ENCODE assay signal across 1 cellular context in the genomic region with DNA sequence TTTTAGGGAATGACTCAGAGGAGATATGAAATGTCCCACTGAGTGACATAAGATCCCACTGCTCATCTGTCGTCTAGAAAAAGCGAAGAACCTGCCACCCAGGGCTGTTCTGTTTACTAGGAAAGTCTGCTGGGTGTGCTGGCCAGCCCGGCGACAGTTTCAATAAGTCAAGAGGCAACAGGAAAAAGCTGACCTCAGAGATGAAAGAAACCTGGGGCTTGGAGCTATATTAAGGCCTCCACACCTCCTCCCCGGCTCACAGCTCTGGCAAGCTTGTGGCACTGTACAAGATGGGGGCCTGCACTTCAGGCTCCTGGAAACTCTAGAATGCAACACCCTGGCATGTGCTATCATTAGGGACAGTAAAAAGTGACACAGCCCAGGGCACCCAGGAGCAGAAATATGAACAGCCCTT.
TF ChIP-seq lines count a peak whose summit lies in the region.

No MANE protein-coding gene starts in this region.

TF ChIP-seq in HEK293, 187 proteins besides CTCF, POLR2A, EP300 and RAD21 (continued from another document):
- TF ChIP-seq ZNF19 (tag by site-specific recombination; IDR thresholded peaks at IDR 0.05; ENCODE audit: low read depth): no peak
- TF ChIP-seq, protein P1, sequence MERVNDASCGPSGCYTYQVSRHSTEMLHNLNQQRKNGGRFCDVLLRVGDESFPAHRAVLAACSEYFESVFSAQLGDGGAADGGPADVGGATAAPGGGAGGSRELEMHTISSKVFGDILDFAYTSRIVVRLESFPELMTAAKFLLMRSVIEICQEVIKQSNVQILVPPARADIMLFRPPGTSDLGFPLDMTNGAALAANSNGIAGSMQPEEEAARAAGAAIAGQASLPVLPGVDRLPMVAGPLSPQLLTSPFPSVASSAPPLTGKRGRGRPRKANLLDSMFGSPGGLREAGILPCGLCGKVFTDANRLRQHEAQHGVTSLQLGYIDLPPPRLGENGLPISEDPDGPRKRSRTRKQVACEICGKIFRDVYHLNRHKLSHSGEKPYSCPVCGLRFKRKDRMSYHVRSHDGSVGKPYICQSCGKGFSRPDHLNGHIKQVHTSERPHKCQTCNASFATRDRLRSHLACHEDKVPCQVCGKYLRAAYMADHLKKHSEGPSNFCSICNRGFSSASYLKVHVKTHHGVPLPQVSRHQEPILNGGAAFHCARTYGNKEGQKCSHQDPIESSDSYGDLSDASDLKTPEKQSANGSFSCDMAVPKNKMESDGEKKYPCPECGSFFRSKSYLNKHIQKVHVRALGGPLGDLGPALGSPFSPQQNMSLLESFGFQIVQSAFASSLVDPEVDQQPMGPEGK (tag by site-specific recombination; IDR thresholded peaks at IDR 0.05): peak; percentile 36; the same call in 1 of the 2 replicates
- TF ChIP-seq ZNF529 (tag by site-specific recombination; IDR thresholded peaks at IDR 0.05; ENCODE audit: insufficient replicate concordance): no peak
- TF ChIP-seq GLIS1 (tag by site-specific recombination; IDR thresholded peaks at IDR 0.05): peak; percentile 22; the same call in 1 of the 2 replicates
- TF ChIP-seq, protein P2, sequence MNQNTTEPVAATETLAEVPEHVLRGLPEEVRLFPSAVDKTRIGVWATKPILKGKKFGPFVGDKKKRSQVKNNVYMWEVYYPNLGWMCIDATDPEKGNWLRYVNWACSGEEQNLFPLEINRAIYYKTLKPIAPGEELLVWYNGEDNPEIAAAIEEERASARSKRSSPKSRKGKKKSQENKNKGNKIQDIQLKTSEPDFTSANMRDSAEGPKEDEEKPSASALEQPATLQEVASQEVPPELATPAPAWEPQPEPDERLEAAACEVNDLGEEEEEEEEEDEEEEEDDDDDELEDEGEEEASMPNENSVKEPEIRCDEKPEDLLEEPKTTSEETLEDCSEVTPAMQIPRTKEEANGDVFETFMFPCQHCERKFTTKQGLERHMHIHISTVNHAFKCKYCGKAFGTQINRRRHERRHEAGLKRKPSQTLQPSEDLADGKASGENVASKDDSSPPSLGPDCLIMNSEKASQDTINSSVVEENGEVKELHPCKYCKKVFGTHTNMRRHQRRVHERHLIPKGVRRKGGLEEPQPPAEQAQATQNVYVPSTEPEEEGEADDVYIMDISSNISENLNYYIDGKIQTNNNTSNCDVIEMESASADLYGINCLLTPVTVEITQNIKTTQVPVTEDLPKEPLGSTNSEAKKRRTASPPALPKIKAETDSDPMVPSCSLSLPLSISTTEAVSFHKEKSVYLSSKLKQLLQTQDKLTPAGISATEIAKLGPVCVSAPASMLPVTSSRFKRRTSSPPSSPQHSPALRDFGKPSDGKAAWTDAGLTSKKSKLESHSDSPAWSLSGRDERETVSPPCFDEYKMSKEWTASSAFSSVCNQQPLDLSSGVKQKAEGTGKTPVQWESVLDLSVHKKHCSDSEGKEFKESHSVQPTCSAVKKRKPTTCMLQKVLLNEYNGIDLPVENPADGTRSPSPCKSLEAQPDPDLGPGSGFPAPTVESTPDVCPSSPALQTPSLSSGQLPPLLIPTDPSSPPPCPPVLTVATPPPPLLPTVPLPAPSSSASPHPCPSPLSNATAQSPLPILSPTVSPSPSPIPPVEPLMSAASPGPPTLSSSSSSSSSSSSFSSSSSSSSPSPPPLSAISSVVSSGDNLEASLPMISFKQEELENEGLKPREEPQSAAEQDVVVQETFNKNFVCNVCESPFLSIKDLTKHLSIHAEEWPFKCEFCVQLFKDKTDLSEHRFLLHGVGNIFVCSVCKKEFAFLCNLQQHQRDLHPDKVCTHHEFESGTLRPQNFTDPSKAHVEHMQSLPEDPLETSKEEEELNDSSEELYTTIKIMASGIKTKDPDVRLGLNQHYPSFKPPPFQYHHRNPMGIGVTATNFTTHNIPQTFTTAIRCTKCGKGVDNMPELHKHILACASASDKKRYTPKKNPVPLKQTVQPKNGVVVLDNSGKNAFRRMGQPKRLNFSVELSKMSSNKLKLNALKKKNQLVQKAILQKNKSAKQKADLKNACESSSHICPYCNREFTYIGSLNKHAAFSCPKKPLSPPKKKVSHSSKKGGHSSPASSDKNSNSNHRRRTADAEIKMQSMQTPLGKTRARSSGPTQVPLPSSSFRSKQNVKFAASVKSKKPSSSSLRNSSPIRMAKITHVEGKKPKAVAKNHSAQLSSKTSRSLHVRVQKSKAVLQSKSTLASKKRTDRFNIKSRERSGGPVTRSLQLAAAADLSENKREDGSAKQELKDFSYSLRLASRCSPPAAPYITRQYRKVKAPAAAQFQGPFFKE (tag by site-specific recombination; IDR thresholded peaks at IDR 0.05; ENCODE audit: borderline replicate concordance): no peak
- TF ChIP-seq ZNF768 (tag by site-specific recombination; IDR thresholded peaks at IDR 0.05): no peak
- no peak for TF ChIP-seq ZNF214 (tag by site-specific recombination; IDR thresholded peaks at IDR 0.05; ENCODE audit: borderline replicate concordance)
- peak; percentile 38; the same call in 1 of the 2 replicates for TF ChIP-seq TCF7L2 (IDR thresholded peaks at IDR 0.05; ENCODE audit: borderline replicate concordance, low read depth, low read length)
- no peak for TF ChIP-seq IKZF3 (tag by site-specific recombination; IDR thresholded peaks at IDR 0.05)
- TF ChIP-seq ZNF394 (tag by site-specific recombination; IDR thresholded peaks at IDR 0.05; ENCODE audit: borderline replicate concordance): no peak
- no peak for TF ChIP-seq ZNF169 (tag by site-specific recombination; IDR thresholded peaks at IDR 0.05)
- no peak for TF ChIP-seq ZNF148 (tag by site-specific recombination; IDR thresholded peaks at IDR 0.05; ENCODE audit: borderline replicate concordance)
- TF ChIP-seq KLF1 (tag by site-specific recombination; IDR thresholded peaks at IDR 0.05): no peak
- TF ChIP-seq, protein P3, sequence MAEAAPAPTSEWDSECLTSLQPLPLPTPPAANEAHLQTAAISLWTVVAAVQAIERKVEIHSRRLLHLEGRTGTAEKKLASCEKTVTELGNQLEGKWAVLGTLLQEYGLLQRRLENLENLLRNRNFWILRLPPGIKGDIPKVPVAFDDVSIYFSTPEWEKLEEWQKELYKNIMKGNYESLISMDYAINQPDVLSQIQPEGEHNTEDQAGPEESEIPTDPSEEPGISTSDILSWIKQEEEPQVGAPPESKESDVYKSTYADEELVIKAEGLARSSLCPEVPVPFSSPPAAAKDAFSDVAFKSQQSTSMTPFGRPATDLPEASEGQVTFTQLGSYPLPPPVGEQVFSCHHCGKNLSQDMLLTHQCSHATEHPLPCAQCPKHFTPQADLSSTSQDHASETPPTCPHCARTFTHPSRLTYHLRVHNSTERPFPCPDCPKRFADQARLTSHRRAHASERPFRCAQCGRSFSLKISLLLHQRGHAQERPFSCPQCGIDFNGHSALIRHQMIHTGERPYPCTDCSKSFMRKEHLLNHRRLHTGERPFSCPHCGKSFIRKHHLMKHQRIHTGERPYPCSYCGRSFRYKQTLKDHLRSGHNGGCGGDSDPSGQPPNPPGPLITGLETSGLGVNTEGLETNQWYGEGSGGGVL (tag by site-specific recombination; IDR thresholded peaks at IDR 0.05): no peak
- no peak for TF ChIP-seq KLF8 (tag by site-specific recombination; IDR thresholded peaks at IDR 0.05)
- TF ChIP-seq ZNF132 (tag by site-specific recombination; IDR thresholded peaks at IDR 0.05; ENCODE audit: borderline replicate concordance): no peak
- no peak for TF ChIP-seq YY1 (tag by site-specific recombination; IDR thresholded peaks at IDR 0.05)
- no peak for TF ChIP-seq ZNF133 (tag by site-specific recombination; IDR thresholded peaks at IDR 0.05)
- 0 out of 2 replicates have a peak, but pooled peaks have one; percentile 32 for TF ChIP-seq ZBTB48 (tag by site-specific recombination; IDR thresholded peaks at IDR 0.05)
- TF ChIP-seq KLF7 (tag by site-specific recombination; IDR thresholded peaks at IDR 0.05; ENCODE audit: borderline replicate concordance): no peak
- no peak for TF ChIP-seq BCL11B (tag by site-specific recombination; IDR thresholded peaks at IDR 0.05; ENCODE audit: low read depth)
- no peak for TF ChIP-seq ZNF791 (tag by site-specific recombination; IDR thresholded peaks at IDR 0.05)
- no peak for TF ChIP-seq ZFP41 (tag by site-specific recombination; IDR thresholded peaks at IDR 0.05; ENCODE audit: borderline replicate concordance)
- TF ChIP-seq HOXC10 (CRISPR knock-in tag; IDR thresholded peaks at IDR 0.05): no peak
